In genomic region chr6:150334790-150335783, GRCh38 we compare ENCODE assay signal across 8 cellular contexts. TPM values are rescaled to one million over a fixed set of nuclear protein-coding genes. Genes with fewer than 3 reads are reported as not detected.
DNase-seq lines count a peak whose midpoint lies in the region; ATAC-seq and TF ChIP-seq lines count a peak whose summit lies in the region.

No MANE protein-coding gene starts in this region.

- intact Hi-C loops in CD14-positive monocyte (cut with micrococcal nuclease): loop anchor here (5.0 kb wide), 1 partner anchor 253 kb away; no protein-coding TSS in a partner anchor

- peak; percentile 68 for TF ChIP-seq CTCF in CD14-positive monocyte (IDR thresholded peaks at IDR 0.05)
- peak; percentile 55; the same call in 1 of the 2 replicates for TF ChIP-seq CTCF in GM12874 (IDR thresholded peaks at IDR 0.05; ENCODE audit: insufficient read depth, low read depth, low read length)
- peak; percentile 90 to 96 for TF ChIP-seq CTCF in brain (conservative IDR thresholded peaks at IDR 0.05)

- no peak overlapping the region for H3K4me3 Mint-ChIP-seq in CD14-positive monocyte
- no peak overlapping the region for H3K4me3 Mint-ChIP-seq in brain
- H3K4me3 Mint-ChIP-seq in activated T-cell treated with anti-CD3 and anti-CD28 coated beads, Interleukin-2, amount 50 U/mL, for 4 hours: no peak overlapping the region

- H3K36me3 Mint-ChIP-seq in CD14-positive monocyte (no peaks in the 10 kb centered on the region), brain (no peaks in the 10 kb centered on the region)
- no peaks in the 10 kb centered on the region for H3K36me3 Mint-ChIP-seq in activated T-cell treated with anti-CD3 and anti-CD28 coated beads, Interleukin-2, amount 50 U/mL, for 4 hours (ENCODE audit: insufficient read depth)

- H3K27ac Mint-ChIP-seq in CD14-positive monocyte: peak overlapping the region in 1 of 7 donors; percentile 59
- peak overlapping the region in 2 of 5 experiments; percentile 3 to 12 for H3K27ac Mint-ChIP-seq in brain

- peaks cover 0 to 1% (median 0%) of the 10 kb centered on the region in 7 donors for H3K9me3 Mint-ChIP-seq in CD14-positive monocyte
- peaks cover 0 to 4% (median 0%) of the 10 kb centered on the region in 5 experiments for H3K9me3 Mint-ChIP-seq in brain
- no peaks in the 10 kb centered on the region for H3K9me3 Mint-ChIP-seq in activated T-cell treated with anti-CD3 and anti-CD28 coated beads, Interleukin-2, amount 50 U/mL, for 4 hours

- H3K4me1 Mint-ChIP-seq in CD14-positive monocyte: no peaks in the 10 kb centered on the region
- H3K4me1 Mint-ChIP-seq in brain: peaks cover 22% of the 10 kb centered on the region
- no peaks in the 10 kb centered on the region for H3K4me1 Mint-ChIP-seq in activated T-cell treated with anti-CD3 and anti-CD28 coated beads, Interleukin-2, amount 50 U/mL, for 4 hours (ENCODE audit: low read depth)

- H3K27me3 Mint-ChIP-seq in CD14-positive monocyte (ENCODE audit: low read depth in 3 of 3) (peaks cover 2 to 8% (median 5%) of the 10 kb centered on the region in 3 donors), brain (peaks cover 8% of the 10 kb centered on the region)
- H3K27me3 Mint-ChIP-seq in activated T-cell treated with anti-CD3 and anti-CD28 coated beads, Interleukin-2, amount 50 U/mL, for 4 hours (ENCODE audit: low read depth): peaks cover 11% of the 10 kb centered on the region

- ATAC-seq in GM19455 (IDR thresholded peaks at IDR 0.05; ENCODE audit: unreplicated experiment): no peak
- no peak for ATAC-seq in activated T-cell treated with anti-CD3 and anti-CD28 coated beads, Interleukin-2, amount 50 U/mL, for 4 hours

- no peak for DNase-seq in CD14-positive monocyte (ENCODE audit: low spot score)
- DNase-seq in NCI-H526 treated with DMSO at 0.1 percent for 48 hours (lab: John Stamatoyannopoulos, UW): peak; percentile 17
- peak; percentile 67 for DNase-seq in islet precursor cell
- DNase-seq in stromal cell of bone marrow (ENCODE audit: low read depth): peak; percentile 66
- DNase-seq in activated T-cell treated with anti-CD3 and anti-CD28 coated beads, Interleukin-2, amount 50 U/mL, for 4 hours: no peak

RNA-seq across cellular contexts. Expression of gene IYD, which starts 33.7 kb away (rescaled TPM):
- polyA plus RNA-seq in CD14-positive monocyte: not detected
- polyA plus RNA-seq in brain (ENCODE audit: insufficient read depth, low read depth, low replicate concordance): not detected
- total RNA-seq in activated T-cell treated with anti-CD3 and anti-CD28 coated beads, Interleukin-2, amount 50 U/mL, for 4 hours: under 1 TPM in 1 of 3 donors, not detected in 2; 0.03 TPM

Comparison
In these comparisons a context has a peak if more than half of its experiments do, and no peak if none do; other contexts are left out.
1. DNase-seq: peak in NCI-H526 treated with DMSO at 0.1 percent for 48 hours (single experiment), islet precursor cell (single experiment) and stromal cell of bone marrow (single experiment); none in CD14-positive monocyte (single experiment) and activated T-cell treated with anti-CD3 and anti-CD28 coated beads, Interleukin-2, amount 50 U/mL, for 4 hours (single experiment).
2. Peak in every context shown above with its lines, with median percentiles within 50 percentile points of each other: CTCF ChIP-seq.